ENCODE assay signal across 1 cellular context in genomic region chr2:145421841-145422240, GRCh38.
TF ChIP-seq lines count a peak whose summit lies in the region.

No MANE protein-coding gene starts in this region.

TF ChIP-seq in SK-N-SH, 30 proteins besides CTCF, POLR2A, EP300 and RAD21 (continued from another document):
- TF ChIP-seq, protein P1, sequence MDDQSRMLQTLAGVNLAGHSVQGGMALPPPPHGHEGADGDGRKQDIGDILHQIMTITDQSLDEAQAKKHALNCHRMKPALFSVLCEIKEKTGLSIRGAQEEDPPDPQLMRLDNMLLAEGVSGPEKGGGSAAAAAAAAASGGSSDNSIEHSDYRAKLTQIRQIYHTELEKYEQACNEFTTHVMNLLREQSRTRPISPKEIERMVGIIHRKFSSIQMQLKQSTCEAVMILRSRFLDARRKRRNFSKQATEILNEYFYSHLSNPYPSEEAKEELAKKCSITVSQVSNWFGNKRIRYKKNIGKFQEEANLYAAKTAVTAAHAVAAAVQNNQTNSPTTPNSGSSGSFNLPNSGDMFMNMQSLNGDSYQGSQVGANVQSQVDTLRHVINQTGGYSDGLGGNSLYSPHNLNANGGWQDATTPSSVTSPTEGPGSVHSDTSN (IDR thresholded peaks at IDR 0.05): no peak
- no peak for TF ChIP-seq ELF1 (IDR thresholded peaks at IDR 0.05)
- TF ChIP-seq GATA2 (CRISPR knock-in tag; IDR thresholded peaks at IDR 0.05): no peak
- no peak for TF ChIP-seq POLR2AphosphoS5 (IDR thresholded peaks at IDR 0.05; ENCODE audit: low read depth, low read length)
- TF ChIP-seq TAF1 (IDR thresholded peaks at IDR 0.05; ENCODE audit: borderline replicate concordance, low read depth, low read length): no peak
- TF ChIP-seq FOXM1 (IDR thresholded peaks at IDR 0.05; ENCODE audit: low read depth): no peak
- TF ChIP-seq NRF1 (IDR thresholded peaks at IDR 0.05; ENCODE audit: low read depth, low read length): no peak
- TF ChIP-seq, protein P2, sequence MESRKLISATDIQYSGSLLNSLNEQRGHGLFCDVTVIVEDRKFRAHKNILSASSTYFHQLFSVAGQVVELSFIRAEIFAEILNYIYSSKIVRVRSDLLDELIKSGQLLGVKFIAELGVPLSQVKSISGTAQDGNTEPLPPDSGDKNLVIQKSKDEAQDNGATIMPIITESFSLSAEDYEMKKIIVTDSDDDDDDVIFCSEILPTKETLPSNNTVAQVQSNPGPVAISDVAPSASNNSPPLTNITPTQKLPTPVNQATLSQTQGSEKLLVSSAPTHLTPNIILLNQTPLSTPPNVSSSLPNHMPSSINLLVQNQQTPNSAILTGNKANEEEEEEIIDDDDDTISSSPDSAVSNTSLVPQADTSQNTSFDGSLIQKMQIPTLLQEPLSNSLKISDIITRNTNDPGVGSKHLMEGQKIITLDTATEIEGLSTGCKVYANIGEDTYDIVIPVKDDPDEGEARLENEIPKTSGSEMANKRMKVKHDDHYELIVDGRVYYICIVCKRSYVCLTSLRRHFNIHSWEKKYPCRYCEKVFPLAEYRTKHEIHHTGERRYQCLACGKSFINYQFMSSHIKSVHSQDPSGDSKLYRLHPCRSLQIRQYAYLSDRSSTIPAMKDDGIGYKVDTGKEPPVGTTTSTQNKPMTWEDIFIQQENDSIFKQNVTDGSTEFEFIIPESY (IDR thresholded peaks at IDR 0.05; ENCODE audit: borderline replicate concordance, low read depth): no peak
